23 cellular contexts compared by ENCODE assay signal in genomic region chr10:124146491-124146890, GRCh38. TPM values are rescaled to one million over a fixed set of nuclear protein-coding genes. Genes with fewer than 3 reads are reported as not detected.
"Had no signal": no experiment of that assay in that cellular context is flagged by ENCODE, and none has a peak within 500 bp of the region (broad histone marks: within the 10 kb centered on the region; RNA-seq: fewer than 3 reads in every experiment).

No MANE protein-coding gene starts in this region.

- H3K4me1 Mint-ChIP-seq: activated naive CD8-positive, alpha-beta T cell treated with anti-CD3 and anti-CD28 coated beads for 36 hours had no signal

- H3K27me3 ChIP-seq: adrenal gland, colonic mucosa had no signal

- ATAC-seq: activated T-cell treated with anti-CD3 and anti-CD28 coated beads, Interleukin-2, amount 50 U/mL, for 4 hours; Right ventricle myocardium inferior; T-cell had no signal

- DNase-seq: activated CD4-positive, alpha-beta memory T cell treated with anti-CD3 and anti-CD28 coated beads for 36 hours; activated CD4-positive, alpha-beta T cell treated with anti-CD3 and anti-CD28 coated beads, Interleukin-2, amount 10 ng/mL, durations not matched to agents 7 days and 5 days; activated CD4-positive, CD25-positive, alpha-beta regulatory T cell; activated CD8-positive, alpha-beta memory T cell treated with anti-CD3 and anti-CD28 coated beads for 24 hours; activated effector memory CD4-positive, alpha-beta T cell treated with anti-CD3 and anti-CD28 coated beads, Interleukin-2, amount 50 U/mL, for 16 hours; activated naive CD4-positive, alpha-beta T cell treated with Interleukin-2 at 50 U/mL for 16 hours; activated naive CD8-positive, alpha-beta T cell treated with anti-CD3 and anti-CD28 coated beads for 36 hours; activated T-cell treated with anti-CD3 and anti-CD28 coated beads, Interleukin-2, amount 50 U/mL, for 4 hours; adrenal gland; anterior cingulate cortex; caudate nucleus; colonic mucosa; NCI-H1105; NCI-H1436; NCI-H1694 treated with DMSO at 0.1 percent for 48 hours; NCI-H2029 treated with DMSO at 0.1 percent for 48 hours; NCI-H510A treated with DMSO at 0.1 percent for 48 hours; T-cell; T-helper 2 cell; T1000 had no signal

- H3K36me3 ChIP-seq: adrenal gland, colonic mucosa had no signal

- H3K27me3 Mint-ChIP-seq: activated CD4-positive, alpha-beta memory T cell treated with anti-CD3 and anti-CD28 coated beads for 36 hours had no signal

- H3K4me3 Mint-ChIP-seq: activated CD4-positive, alpha-beta memory T cell treated with anti-CD3 and anti-CD28 coated beads for 36 hours; activated CD4-positive, alpha-beta T cell treated with anti-CD3 and anti-CD28 coated beads, Interleukin-2, amount 10 ng/mL, durations not matched to agents 7 days and 5 days; activated naive CD8-positive, alpha-beta T cell treated with anti-CD3 and anti-CD28 coated beads for 36 hours; activated T-cell treated with anti-CD3 and anti-CD28 coated beads, Interleukin-2, amount 50 U/mL, for 4 hours; T-cell had no signal

- H3K4me3 ChIP-seq: adrenal gland, colonic mucosa, SK-N-MC had no signal

- H3K27ac Mint-ChIP-seq: activated CD4-positive, alpha-beta memory T cell treated with anti-CD3 and anti-CD28 coated beads for 36 hours; activated CD4-positive, alpha-beta T cell treated with anti-CD3 and anti-CD28 coated beads, Interleukin-2, amount 10 ng/mL, durations not matched to agents 7 days and 5 days; activated naive CD8-positive, alpha-beta T cell treated with anti-CD3 and anti-CD28 coated beads for 36 hours; T-cell had no signal

- H3K9me3 Mint-ChIP-seq: activated CD4-positive, alpha-beta memory T cell treated with anti-CD3 and anti-CD28 coated beads for 36 hours; activated CD4-positive, alpha-beta T cell treated with anti-CD3 and anti-CD28 coated beads, Interleukin-2, amount 10 ng/mL, durations not matched to agents 7 days and 5 days; activated naive CD8-positive, alpha-beta T cell treated with anti-CD3 and anti-CD28 coated beads for 36 hours; activated T-cell treated with anti-CD3 and anti-CD28 coated beads, Interleukin-2, amount 50 U/mL, for 4 hours; T-cell had no signal

- H3K27ac ChIP-seq: colonic mucosa, SK-N-MC, VCaP had no signal

- H3K9me3 ChIP-seq: adrenal gland, colonic mucosa had no signal

- H3K36me3 Mint-ChIP-seq: activated CD4-positive, alpha-beta memory T cell treated with anti-CD3 and anti-CD28 coated beads for 36 hours; activated naive CD8-positive, alpha-beta T cell treated with anti-CD3 and anti-CD28 coated beads for 36 hours; T-cell had no signal

- H3K4me1 ChIP-seq: colonic mucosa had no signal

RNA-seq across cellular contexts. Expression of gene CHST15, which starts 53.1 kb away (rescaled TPM):
- total RNA-seq: activated CD4-positive, alpha-beta T cell treated with anti-CD3 and anti-CD28 coated beads, Interleukin-2, amount 10 ng/mL, durations not matched to agents 7 days and 5 days had no signal
